ENCODE assay signal across 1 cellular context in genomic region chr6:31659649-31660223, GRCh38.
TF ChIP-seq lines count a peak whose summit lies in the region.

No MANE protein-coding gene starts in this region.

TF ChIP-seq in GM23338, 12 proteins besides CTCF, POLR2A, EP300 and RAD21:
- no peak for TF ChIP-seq ZNF114 (CRISPR knock-in tag; IDR thresholded peaks at IDR 0.05)
- TF ChIP-seq, protein P1, sequence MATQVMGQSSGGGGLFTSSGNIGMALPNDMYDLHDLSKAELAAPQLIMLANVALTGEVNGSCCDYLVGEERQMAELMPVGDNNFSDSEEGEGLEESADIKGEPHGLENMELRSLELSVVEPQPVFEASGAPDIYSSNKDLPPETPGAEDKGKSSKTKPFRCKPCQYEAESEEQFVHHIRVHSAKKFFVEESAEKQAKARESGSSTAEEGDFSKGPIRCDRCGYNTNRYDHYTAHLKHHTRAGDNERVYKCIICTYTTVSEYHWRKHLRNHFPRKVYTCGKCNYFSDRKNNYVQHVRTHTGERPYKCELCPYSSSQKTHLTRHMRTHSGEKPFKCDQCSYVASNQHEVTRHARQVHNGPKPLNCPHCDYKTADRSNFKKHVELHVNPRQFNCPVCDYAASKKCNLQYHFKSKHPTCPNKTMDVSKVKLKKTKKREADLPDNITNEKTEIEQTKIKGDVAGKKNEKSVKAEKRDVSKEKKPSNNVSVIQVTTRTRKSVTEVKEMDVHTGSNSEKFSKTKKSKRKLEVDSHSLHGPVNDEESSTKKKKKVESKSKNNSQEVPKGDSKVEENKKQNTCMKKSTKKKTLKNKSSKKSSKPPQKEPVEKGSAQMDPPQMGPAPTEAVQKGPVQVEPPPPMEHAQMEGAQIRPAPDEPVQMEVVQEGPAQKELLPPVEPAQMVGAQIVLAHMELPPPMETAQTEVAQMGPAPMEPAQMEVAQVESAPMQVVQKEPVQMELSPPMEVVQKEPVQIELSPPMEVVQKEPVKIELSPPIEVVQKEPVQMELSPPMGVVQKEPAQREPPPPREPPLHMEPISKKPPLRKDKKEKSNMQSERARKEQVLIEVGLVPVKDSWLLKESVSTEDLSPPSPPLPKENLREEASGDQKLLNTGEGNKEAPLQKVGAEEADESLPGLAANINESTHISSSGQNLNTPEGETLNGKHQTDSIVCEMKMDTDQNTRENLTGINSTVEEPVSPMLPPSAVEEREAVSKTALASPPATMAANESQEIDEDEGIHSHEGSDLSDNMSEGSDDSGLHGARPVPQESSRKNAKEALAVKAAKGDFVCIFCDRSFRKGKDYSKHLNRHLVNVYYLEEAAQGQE (IDR thresholded peaks at IDR 0.05; ENCODE audit: unreplicated experiment), result peak; percentile 65
